ENCODE assay signal across 18 cellular contexts in genomic region chr13:40408602-40409001, GRCh38.
A peak's percentile ranks its signal among the peaks of the same experiment; 100 is the strongest.
DNase-seq lines count a peak whose midpoint lies in the region; ATAC-seq, FAIRE-seq and TF ChIP-seq lines count a peak whose summit lies in the region.
"Had no signal": no experiment of that assay in that cellular context is flagged by ENCODE, and none has a peak within 500 bp of the region (broad histone marks: within the 10 kb centered on the region; RNA-seq: fewer than 3 reads in every experiment).

No MANE protein-coding gene starts in this region.

- no peak overlapping the region for H2AFZ ChIP-seq in mesenchymal stem cell (ENCODE audit: low read depth, low read length)

- ATAC-seq in GM21381 (IDR thresholded peaks at IDR 0.05; ENCODE audit: unreplicated experiment) (no peak), lower lobe of right lung (no peak)
- ATAC-seq: stimulated activated naive CD8-positive, alpha-beta T cell treated with anti-CD3 and anti-CD28 coated beads, Interleukin-15, amount 100 ng/mL, for 72 hours; WTC11 had no signal

- no peak overlapping the region for H3K4me3 ChIP-seq in bronchial epithelial cell (ENCODE audit: low read depth, low read length)
- H3K4me3 ChIP-seq in mesenchymal stem cell (ENCODE audit: insufficient read depth in 1 of 2, low read depth in 1 of 2, low read length in 2 of 2), result no peak overlapping the region
- H3K4me3 ChIP-seq in lower lobe of right lung, result no peak overlapping the region
- H3K4me3 ChIP-seq: ascending aorta, esophagus squamous epithelium, left ventricle myocardium inferior had no signal

- H3K4me2 ChIP-seq in mesenchymal stem cell (ENCODE audit: low read length, poor library complexity, severe bottlenecking), result no peak overlapping the region

- no peak overlapping the region for H3K4ac ChIP-seq in mesenchymal stem cell (ENCODE audit: low read depth in 1 of 2, low read length in 2 of 2)

- no peak overlapping the region for H2AK5ac ChIP-seq in mesenchymal stem cell (ENCODE audit: low read length, severe bottlenecking)

- H3K18ac ChIP-seq in mesenchymal stem cell (ENCODE audit: low read depth in 1 of 2, low read length in 2 of 2), result no peak overlapping the region

- H3K27ac ChIP-seq in mesenchymal stem cell (ENCODE audit: low read length, poor library complexity, severe bottlenecking) (no peak overlapping the region), lower lobe of right lung (no peak overlapping the region)
- H3K27ac ChIP-seq: ascending aorta had no signal

- H2BK120ac ChIP-seq in mesenchymal stem cell (ENCODE audit: low read depth, low read length), result no peak overlapping the region

- H2BK5ac ChIP-seq in mesenchymal stem cell (ENCODE audit: low read depth, low read length, poor library complexity, severe bottlenecking), result no peak overlapping the region

- no peak overlapping the region for H4K91ac ChIP-seq in mesenchymal stem cell (ENCODE audit: low read length)

- no peak overlapping the region for H4K8ac ChIP-seq in mesenchymal stem cell (ENCODE audit: low read length)

- DNase-seq in EH (ENCODE audit: low read depth) (peak; percentile 90), M059J (ENCODE audit: low read depth) (peak; percentile 75), bronchial epithelial cell (ENCODE audit: low read depth) (peak; percentile 51), mesenchymal stem cell (peak; percentile 42), NCI-H1105 (lab: John Stamatoyannopoulos, UW) (no peak), lower lobe of right lung (no peak)
- DNase-seq in activated CD8-positive, alpha-beta memory T cell treated with anti-CD3 and anti-CD28 coated beads for 24 hours, result no peak
- DNase-seq: activated gamma-delta T cell treated with Interleukin-2 at 50 U/mL for 16 hours; esophagus squamous epithelium; left ventricle myocardium inferior; MM.1S; NCI-H2081; NCI-H774; stimulated activated naive CD8-positive, alpha-beta T cell treated with anti-CD3 and anti-CD28 coated beads, Interleukin-15, amount 100 ng/mL, for 72 hours had no signal

- no peaks in the 10 kb centered on the region for H3K79me1 ChIP-seq in mesenchymal stem cell (replicated peaks; ENCODE audit: low read length, poor library complexity, severe bottlenecking)

- no peaks in the 10 kb centered on the region for H3K27me3 ChIP-seq in bronchial epithelial cell (ENCODE audit: control insufficient read depth, insufficient read depth, low read length)
- H3K27me3 ChIP-seq in mesenchymal stem cell (ENCODE audit: control insufficient read depth in 1 of 2, insufficient read depth in 1 of 2, low read length in 2 of 2), result no peaks in the 10 kb centered on the region
- H3K27me3 ChIP-seq in lower lobe of right lung (ENCODE audit: low read depth), result no peaks in the 10 kb centered on the region
- H3K27me3 ChIP-seq: ascending aorta had no signal

- H3K9me3 ChIP-seq in mesenchymal stem cell (ENCODE audit: control insufficient read depth, low read length), result no peaks in the 10 kb centered on the region
- no peaks in the 10 kb centered on the region for H3K9me3 ChIP-seq in lower lobe of right lung
- H3K9me3 ChIP-seq: ascending aorta had no signal

- H3K4me1 ChIP-seq in mesenchymal stem cell (ENCODE audit: control insufficient read depth, insufficient read depth, low read depth, low read length), result peaks cover 2% of the 10 kb centered on the region
- peaks cover 21% of the 10 kb centered on the region for H3K4me1 ChIP-seq in lower lobe of right lung
- H3K4me1 ChIP-seq: ascending aorta had no signal

- H3K23ac ChIP-seq in mesenchymal stem cell (ENCODE audit: low read length in 2 of 2), result no peak overlapping the region

- no peak overlapping the region for H2BK12ac ChIP-seq in mesenchymal stem cell (ENCODE audit: low read length in 2 of 2)

- no peak overlapping the region for H3K9ac ChIP-seq in mesenchymal stem cell (ENCODE audit: low read length)

- H3K36me3 ChIP-seq in bronchial epithelial cell (ENCODE audit: control insufficient read depth, insufficient read depth, low read length) (no peaks in the 10 kb centered on the region), mesenchymal stem cell (ENCODE audit: control insufficient read depth in 1 of 2, insufficient read depth in 2 of 2, low read depth in 1 of 2, low read length in 2 of 2) (no peaks in the 10 kb centered on the region), lower lobe of right lung (no peaks in the 10 kb centered on the region)
- H3K36me3 ChIP-seq: ascending aorta, esophagus squamous epithelium, left ventricle myocardium inferior had no signal

- intact Hi-C loops in lower lobe of right lung (cut with DNase I), result no loop called here

- H3K14ac ChIP-seq in mesenchymal stem cell (ENCODE audit: low read length in 2 of 2), result no peak overlapping the region

- no peak for FAIRE-seq in bronchial epithelial cell (lab: Jason Lieb, UNC)
- FAIRE-seq: GM18507 had no signal

- H2BK15ac ChIP-seq in mesenchymal stem cell (ENCODE audit: low read depth, poor library complexity, severe bottlenecking), result no peak overlapping the region

- WGBS in mesenchymal stem cell, result 4% methylated on average over 4 of the region's 5 CpGs

- TF ChIP-seq CTCF in bronchial epithelial cell (IDR thresholded peaks at IDR 0.05; ENCODE audit: insufficient read depth, low read length, severe bottlenecking) (no peak), lower lobe of right lung (IDR thresholded peaks at IDR 0.05) (no peak)

Comparison
In these comparisons a context has a peak if more than half of its experiments do, and no peak if none do; other contexts are left out.
1. DNase-seq: peak in EH (single experiment), M059J (single experiment), bronchial epithelial cell (single experiment) and mesenchymal stem cell (single experiment); none in activated CD8-positive, alpha-beta memory T cell treated with anti-CD3 and anti-CD28 coated beads for 24 hours (single experiment), NCI-H1105 (single experiment) and lower lobe of right lung (single experiment).